Comparison of ENCODE assay signal across 19 cellular contexts in the genomic region with DNA sequence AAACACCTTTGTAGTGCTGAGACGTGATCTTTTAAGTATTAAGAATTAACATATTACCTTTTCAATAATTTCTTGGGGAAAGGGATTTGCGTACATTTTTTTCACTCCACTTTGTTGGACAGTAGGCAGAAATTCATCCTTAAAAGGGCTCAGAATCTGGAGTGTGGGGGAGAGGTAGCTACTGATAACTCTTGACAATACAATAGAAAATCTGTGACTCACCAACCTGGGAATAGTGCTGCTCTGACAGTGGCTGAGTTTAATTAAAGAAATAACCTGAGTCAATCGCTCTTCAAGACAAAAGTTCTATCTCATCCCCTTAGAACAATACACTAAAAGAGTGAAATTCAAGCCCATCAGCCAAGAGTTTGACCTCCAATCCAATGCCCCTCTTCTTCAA.
"Had no signal": no experiment of that assay in that cellular context is flagged by ENCODE, and none has a peak within 500 bp of the region (broad histone marks: within the 10 kb centered on the region; RNA-seq: fewer than 3 reads in every experiment).

No MANE protein-coding gene starts in this region.

- DNase-seq: activated CD4-positive, alpha-beta T cell treated with anti-CD3 and anti-CD28 coated beads for 36 hours; activated CD4-positive, alpha-beta T cell treated with anti-CD3 and anti-CD28 coated beads, Interleukin-2, amount 50 U/mL, for 4 hours; activated CD8-positive, alpha-beta memory T cell treated with anti-CD3 and anti-CD28 coated beads, Interleukin-2, amount 50 U/mL, for 48 hours; activated naive CD4-positive, alpha-beta T cell; activated T-cell treated with anti-CD3 and anti-CD28 coated beads, Interleukin-2, amount 50 U/mL, for 4 hours; adrenal gland; cerebellar nuclear complex; endodermal cell; foreskin keratinocyte; left ventricle myocardium superior; midbrain; natural killer cell; stimulated activated CD4-positive, alpha-beta T cell treated with anti-CD3 and anti-CD28 coated beads, Interleukin-4, amount 100 ng/mL, for 4 hours; stimulated activated naive CD8-positive, alpha-beta T cell treated with anti-CD3 and anti-CD28 coated beads, Interleukin-15, Interleukin-2, amounts not matched to agents 100 U/mL and 50 U/mL, for 24 hours; T-cell; upper lobe of left lung had no signal

- H3K27ac ChIP-seq: adrenal gland, ascending aorta, breast epithelium, coronary artery, foreskin keratinocyte, upper lobe of left lung had no signal

- H3K27me3 ChIP-seq: adrenal gland, ascending aorta, foreskin keratinocyte, upper lobe of left lung had no signal

- H3K4me1 ChIP-seq: adrenal gland, ascending aorta, breast epithelium, foreskin keratinocyte, upper lobe of left lung had no signal

- H3K4me3 ChIP-seq: adrenal gland, ascending aorta, breast epithelium, coronary artery, upper lobe of left lung had no signal

- ATAC-seq: activated CD4-positive, alpha-beta T cell treated with anti-CD3 and anti-CD28 coated beads for 36 hours; activated T-cell treated with anti-CD3 and anti-CD28 coated beads, Interleukin-2, amount 50 U/mL, for 4 hours; foreskin keratinocyte; left ventricle myocardium superior; natural killer cell; stimulated activated naive CD8-positive, alpha-beta T cell treated with anti-CD3 and anti-CD28 coated beads, Interleukin-15, Interleukin-2, amounts not matched to agents 100 U/mL and 50 U/mL, for 24 hours; T-cell had no signal

- H3K9me3 ChIP-seq: adrenal gland, ascending aorta, breast epithelium, upper lobe of left lung had no signal

- H3K36me3 ChIP-seq: adrenal gland, ascending aorta, breast epithelium, upper lobe of left lung had no signal
